ENCODE assay signal across 8 cellular contexts in the genomic region with DNA sequence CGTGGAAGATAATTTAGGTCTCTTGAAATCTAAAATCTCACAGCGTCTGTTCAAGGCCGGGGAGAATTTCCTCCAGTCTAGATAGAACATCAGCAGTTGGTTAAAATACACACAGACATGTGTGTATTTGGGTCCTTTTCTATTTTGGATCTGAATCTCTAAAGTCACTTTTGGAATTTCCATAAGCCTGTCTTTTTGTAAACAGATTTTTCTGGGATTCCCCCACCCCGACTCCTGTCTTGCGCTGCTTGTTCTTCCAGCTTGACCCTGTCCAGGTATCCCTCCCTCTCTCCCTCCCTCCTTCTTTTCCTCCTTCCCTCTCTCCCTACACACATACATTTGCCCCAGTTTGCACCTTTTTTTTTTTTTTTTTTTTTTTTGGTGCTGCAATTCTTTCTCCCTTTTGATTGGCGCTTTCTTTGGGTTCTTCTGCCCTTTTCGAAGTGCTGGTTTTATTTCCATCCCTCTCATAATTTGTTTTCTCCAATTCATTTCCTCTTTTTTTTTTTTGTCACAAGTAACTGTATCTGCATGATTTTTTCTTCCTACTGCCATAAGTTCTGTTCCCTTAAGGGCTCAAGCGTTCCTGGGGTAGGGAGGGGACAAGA.
DNase-seq lines count a peak whose midpoint lies in the region; ATAC-seq and TF ChIP-seq lines count a peak whose summit lies in the region.

No MANE protein-coding gene starts in this region.

- H3K27ac Mint-ChIP-seq in activated CD8-positive, alpha-beta memory T cell treated with anti-CD3 and anti-CD28 coated beads, Interleukin-2, amount 10 ng/mL, durations not matched to agents 7 days and 5 days = peak overlapping the region; percentile 75
- peak overlapping the region; percentile 91 for H3K27ac Mint-ChIP-seq in activated B cell treated with CpG ODN at 0.5 μM for 24 hours
- peak overlapping the region; percentile 89 for H3K27ac Mint-ChIP-seq in stimulated activated naive B cell treated with anti-CD40 and anti-IgM and Interleukin-4, amounts not matched to agents 10 μg/mL and 1 μg/mL and 100 μg/mL, for 72 hours

- H3K4me1 Mint-ChIP-seq in activated CD8-positive, alpha-beta memory T cell treated with anti-CD3 and anti-CD28 coated beads, Interleukin-2, amount 10 ng/mL, durations not matched to agents 7 days and 5 days = peaks cover 25% of the 10 kb centered on the region
- peaks cover 21% of the 10 kb centered on the region for H3K4me1 Mint-ChIP-seq in activated B cell treated with CpG ODN at 0.5 μM for 24 hours
- H3K4me1 Mint-ChIP-seq in stimulated activated naive B cell treated with anti-CD40 and anti-IgM and Interleukin-4, amounts not matched to agents 10 μg/mL and 1 μg/mL and 100 μg/mL, for 72 hours = peaks cover 17 to 26% of the 10 kb centered on the region in 2 donors

- peaks cover 4% of the 10 kb centered on the region for H3K27me3 Mint-ChIP-seq in activated CD8-positive, alpha-beta memory T cell treated with anti-CD3 and anti-CD28 coated beads, Interleukin-2, amount 10 ng/mL, durations not matched to agents 7 days and 5 days
- H3K27me3 Mint-ChIP-seq in activated B cell treated with CpG ODN at 0.5 μM for 24 hours = no peaks in the 10 kb centered on the region
- H3K27me3 Mint-ChIP-seq in stimulated activated naive B cell treated with anti-CD40 and anti-IgM and Interleukin-4, amounts not matched to agents 10 μg/mL and 1 μg/mL and 100 μg/mL, for 72 hours = no peaks in the 10 kb centered on the region

- intact Hi-C loops in activated B cell treated with CpG ODN at 0.5 μM for 24 hours (cut with micrococcal nuclease) = loop anchor here (1.0 to 5.0 kb wide), 4 partner anchors 18 to 259 kb away; no protein-coding TSS in a partner anchor

- TF ChIP-seq CTCF in activated B cell treated with CpG ODN at 0.5 μM for 24 hours (IDR thresholded peaks at IDR 0.05) = no peak

- peaks cover 5% of the 10 kb centered on the region; the same call in 1 of the 2 replicates for H3K27me3 ChIP-seq in iPS DF 6.9 (ENCODE audit: control insufficient read depth, insufficient read depth, low read length)

- H3K27ac ChIP-seq in iPS DF 6.9 (ENCODE audit: low read length) = no peak overlapping the region

- H3K4me3 ChIP-seq in iPS DF 6.9 (ENCODE audit: low read length) = peak overlapping the region; percentile 70; the same call in 1 of the 2 replicates

- H3K36me3 ChIP-seq in iPS DF 6.9 (ENCODE audit: control insufficient read depth, insufficient read depth, low read length) = no peaks in the 10 kb centered on the region

- no peaks in the 10 kb centered on the region for H3K9me3 ChIP-seq in iPS DF 6.9 (ENCODE audit: control insufficient read depth, insufficient read depth, low read length)

- H3K36me3 Mint-ChIP-seq in activated CD8-positive, alpha-beta memory T cell treated with anti-CD3 and anti-CD28 coated beads, Interleukin-2, amount 10 ng/mL, durations not matched to agents 7 days and 5 days = no peaks in the 10 kb centered on the region
- H3K36me3 Mint-ChIP-seq in activated B cell treated with CpG ODN at 0.5 μM for 24 hours (ENCODE audit: low read depth) = peaks cover 2% of the 10 kb centered on the region
- H3K36me3 Mint-ChIP-seq in stimulated activated naive B cell treated with anti-CD40 and anti-IgM and Interleukin-4, amounts not matched to agents 10 μg/mL and 1 μg/mL and 100 μg/mL, for 72 hours = no peaks in the 10 kb centered on the region

- WGBS in iPS DF 6.9 (ENCODE audit: insufficient coverage, insufficient read length) = no CpG with 5 or more reads among the region's 8 CpGs

- no peak for ATAC-seq in activated CD8-positive, alpha-beta memory T cell treated with anti-CD3 and anti-CD28 coated beads, Interleukin-2, amount 10 ng/mL, durations not matched to agents 7 days and 5 days
- no peak for ATAC-seq in activated B cell treated with CpG ODN at 0.5 μM for 24 hours (ENCODE audit: low read depth)
- no peak for ATAC-seq in stimulated activated naive B cell treated with anti-CD40 and anti-IgM and Interleukin-4, amounts not matched to agents 10 μg/mL and 1 μg/mL and 100 μg/mL, for 72 hours (replicated peaks)
- no peak for ATAC-seq in GM19455 (IDR thresholded peaks at IDR 0.05; ENCODE audit: unreplicated experiment)

- peak overlapping the region; percentile 92 for H3K4me3 Mint-ChIP-seq in activated CD8-positive, alpha-beta memory T cell treated with anti-CD3 and anti-CD28 coated beads, Interleukin-2, amount 10 ng/mL, durations not matched to agents 7 days and 5 days
- peak overlapping the region; percentile 88 for H3K4me3 Mint-ChIP-seq in activated B cell treated with CpG ODN at 0.5 μM for 24 hours
- H3K4me3 Mint-ChIP-seq in stimulated activated naive B cell treated with anti-CD40 and anti-IgM and Interleukin-4, amounts not matched to agents 10 μg/mL and 1 μg/mL and 100 μg/mL, for 72 hours = peak overlapping the region; percentile 78 to 92

- 0 out of 2 replicates have a peak, but pooled peaks cover 1% of the 10 kb centered on the region for H3K4me1 ChIP-seq in iPS DF 6.9 (ENCODE audit: control insufficient read depth, insufficient read depth, low read length)

- POLR2A ChIA-PET in activated B cell treated with CpG ODN at 0.5 μM for 24 hours (lab: Charles Lee) = interaction anchor here (0.6 to 7.6 kb wide), 20 partner anchors 16 to 244 kb away, joined by 3 to 131 read pairs (median 14); partner anchors contain the start of genes AFTPH and SERTAD2

- DNase-seq in activated CD8-positive, alpha-beta memory T cell treated with anti-CD3 and anti-CD28 coated beads, Interleukin-2, amount 10 ng/mL, durations not matched to agents 7 days and 5 days = no peak
- DNase-seq in activated CD8-positive, alpha-beta memory T cell treated with anti-CD3 and anti-CD28 coated beads, Interleukin-2, amount 50 U/mL, for 48 hours = no peak
- no peak for DNase-seq in activated B cell treated with CpG ODN at 0.5 μM for 24 hours
- DNase-seq in iPS DF 6.9 (ENCODE audit: low read depth, low spot score) = no peak
- no peak for DNase-seq in stimulated activated naive B cell treated with anti-CD40 and anti-IgM and Interleukin-4, amounts not matched to agents 10 μg/mL and 1 μg/mL and 100 μg/mL, for 72 hours
- DNase-seq in SKM-1 (lab: John Stamatoyannopoulos, UW; ENCODE audit: unreplicated experiment) = no peak
- DNase-seq in stimulated activated CD4-positive, alpha-beta T cell treated with anti-CD3 and anti-CD28 coated beads, Interleukin-4, amount 100 ng/mL, for 24 hours = no peak

- CTCF ChIA-PET in activated CD8-positive, alpha-beta memory T cell treated with anti-CD3 and anti-CD28 coated beads, Interleukin-2, amount 10 ng/mL, durations not matched to agents 7 days and 5 days (lab: Charles Lee) = interaction anchor here (1.2 to 2.0 kb wide), 10 partner anchors 17 to 161 kb away, joined by 3 to 19 read pairs (median 5); partner anchors contain the start of gene SERTAD2
- CTCF ChIA-PET in activated B cell treated with CpG ODN at 0.5 μM for 24 hours (lab: Charles Lee) = interaction anchor here (1.4 to 1.9 kb wide), 3 partner anchors 122 to 182 kb away, joined by 3 to 11 read pairs (median 4); no protein-coding TSS in a partner anchor

- H3K9me3 Mint-ChIP-seq in activated CD8-positive, alpha-beta memory T cell treated with anti-CD3 and anti-CD28 coated beads, Interleukin-2, amount 10 ng/mL, durations not matched to agents 7 days and 5 days (ENCODE audit: low read depth) = no peaks in the 10 kb centered on the region
- H3K9me3 Mint-ChIP-seq in activated B cell treated with CpG ODN at 0.5 μM for 24 hours = no peaks in the 10 kb centered on the region
- peaks cover 0 to 6% of the 10 kb centered on the region in 2 donors for H3K9me3 Mint-ChIP-seq in stimulated activated naive B cell treated with anti-CD40 and anti-IgM and Interleukin-4, amounts not matched to agents 10 μg/mL and 1 μg/mL and 100 μg/mL, for 72 hours
